26 cellular contexts compared by ENCODE assay signal in genomic region chr16:55453909-55454308, GRCh38. TPM values are rescaled to one million over a fixed set of nuclear protein-coding genes. Genes with fewer than 3 reads are reported as not detected.
"Had no signal": no experiment of that assay in that cellular context is flagged by ENCODE, and none has a peak within 500 bp of the region (broad histone marks: within the 10 kb centered on the region; RNA-seq: fewer than 3 reads in every experiment).

No MANE protein-coding gene starts in this region.

- H3K27me3 ChIP-seq: brain microvascular endothelial cell, left lung, neutrophil, uterus had no signal

- H3K36me3 ChIP-seq: brain microvascular endothelial cell, left lung, neutrophil, thoracic aorta, uterus had no signal

- H3K9me3 ChIP-seq: left lung, neutrophil, thoracic aorta, uterus had no signal

- H3K4me3 ChIP-seq: left lung, thoracic aorta, uterus had no signal

- H3K27ac ChIP-seq: brain microvascular endothelial cell, left lung, neutrophil, thoracic aorta, uterus had no signal

- FAIRE-seq: astrocyte, TTC549 had no signal

- ATAC-seq: activated T-cell treated with anti-CD3 and anti-CD28 coated beads, Interleukin-2, amount 50 U/mL, for 4 hours; activated T-helper 17 cell treated with anti-CD3 and anti-CD28 coated beads, Interleukin-2, amount 50 U/mL, for 72 hours; effector memory CD8-positive, alpha-beta T cell; left lung; stimulated activated naive CD8-positive, alpha-beta T cell treated with anti-CD3 and anti-CD28 coated beads, Interleukin-15, Interleukin-2, amounts not matched to agents 100 U/mL and 50 U/mL, for 24 hours had no signal

- DNase-seq: activated CD4-positive, alpha-beta memory T cell treated with anti-CD3 and anti-CD28 coated beads, Interleukin-2, amount 10 ng/mL, durations not matched to agents 7 days and 5 days; activated CD4-positive, alpha-beta T cell treated with anti-CD3 and anti-CD28 coated beads, Interleukin-2, amount 10 ng/mL, durations not matched to agents 24 days and 14 days; activated CD4-positive, CD25-positive, alpha-beta regulatory T cell treated with anti-CD3 and anti-CD28 coated beads, Interleukin-2, amount 50 U/mL, for 72 hours; activated gamma-delta T cell treated with Interleukin-2 at 50 U/mL for 16 hours; activated naive CD4-positive, alpha-beta T cell treated with anti-CD3 and anti-CD28 coated beads, Interleukin-2, amount 50 U/mL, for 16 hours; activated T-cell treated with anti-CD3 and anti-CD28 coated beads, Interleukin-2, amount 50 U/mL, for 4 hours; amniotic stem cell; brain microvascular endothelial cell; caudate nucleus; cortex of kidney; effector memory CD8-positive, alpha-beta T cell; erythroblast; foreskin fibroblast; head of caudate nucleus; left lung; naive B cell; nephron progenitor cell; stimulated activated naive CD8-positive, alpha-beta T cell treated with anti-CD3 and anti-CD28 coated beads, Interleukin-15, Interleukin-2, amounts not matched to agents 100 U/mL and 50 U/mL, for 24 hours; T-helper 9 cell; trophoblast cell; uterus had no signal

- H3K4me1 ChIP-seq: left lung, uterus had no signal

RNA-seq across cellular contexts. Expression of gene MMP2, which starts 25.1 kb away (rescaled TPM):
- total RNA-seq: activated CD4-positive, alpha-beta T cell treated with anti-CD3 and anti-CD28 coated beads, Interleukin-2, amount 10 ng/mL, durations not matched to agents 24 days and 14 days; activated T-helper 17 cell treated with anti-CD3 and anti-CD28 coated beads, Interleukin-2, amount 50 U/mL, for 72 hours had no signal
